In genomic region chr3:66498718-66499611, GRCh38 we compare ENCODE assay signal across 8 cellular contexts. TPM values are rescaled to one million over a fixed set of nuclear protein-coding genes. Genes with fewer than 3 reads are reported as not detected.
DNase-seq lines count a peak whose midpoint lies in the region; ATAC-seq and TF ChIP-seq lines count a peak whose summit lies in the region.

No MANE protein-coding gene starts in this region.

- H3K27me3 ChIP-seq in A673 (replicated peaks; ENCODE audit: insufficient read depth, low read depth, low read length, poor library complexity) (no peaks in the 10 kb centered on the region), mucosa of stomach (ENCODE audit: control insufficient read depth, insufficient read depth, low read length) (no peaks in the 10 kb centered on the region)

- H3K27me3 Mint-ChIP-seq in central memory CD8-positive, alpha-beta T cell = no peaks in the 10 kb centered on the region

- no peak for TF ChIP-seq CTCF in A673 (conservative IDR thresholded peaks at IDR 0.05; ENCODE audit: low read depth, low read length)
- TF ChIP-seq CTCF in HEK293 (tag by site-specific recombination; IDR thresholded peaks at IDR 0.05) = no peak

- intact Hi-C loops in A673 (cut with micrococcal nuclease; ENCODE audit: unreplicated experiment) = loop anchor here (10.0 kb wide), 1 partner anchor 94 kb away; no protein-coding TSS in a partner anchor

- no peaks in the 10 kb centered on the region for H3K9me3 Mint-ChIP-seq in central memory CD8-positive, alpha-beta T cell

- H3K4me1 ChIP-seq in A673 (ENCODE audit: insufficient read depth, low read length, poor library complexity, severe bottlenecking) (peaks cover 23% of the 10 kb centered on the region), HEK293 (ENCODE audit: control insufficient read depth, insufficient read depth, low read length) (peaks cover 29% of the 10 kb centered on the region), mucosa of stomach (ENCODE audit: control insufficient read depth, insufficient read depth, low read length) (peaks cover 28% of the 10 kb centered on the region)

- peak overlapping the region; percentile 81 for H3K4me3 Mint-ChIP-seq in central memory CD8-positive, alpha-beta T cell

- TSS peak; percentile 40 for BruUV-seq in A673 (replicated peaks; lab: Mats Ljungman, UMichigan)

- POLR2A ChIA-PET in A673 (lab: Charles Lee; ENCODE audit: low non-redundant PET) = no interaction called here
- POLR2A ChIA-PET in HEK293 (lab: Yijun Ruan, JAX) = interaction anchor here (0.9 kb wide), 1 partner anchor 10 kb away, joined by 3 read pairs; no protein-coding TSS in a partner anchor

- H3K4me3 ChIP-seq in A673 (ENCODE audit: low read depth, low read length, poor library complexity, severe bottlenecking) (peak overlapping the region; percentile 75), HEK293 (ENCODE audit: low read depth, low read length) (peak overlapping the region; percentile 96), mucosa of stomach (ENCODE audit: low read length) (peak overlapping the region; percentile 60)

- H3K4me1 Mint-ChIP-seq in central memory CD8-positive, alpha-beta T cell = peaks cover 77% of the 10 kb centered on the region

- CTCF ChIA-PET in A673 (lab: Charles Lee) (no interaction called here), HEK293 (lab: Yijun Ruan, JAX) (no interaction called here)

- DNase-seq in A673 (ENCODE audit: low spot score) (peak; percentile 17), NCI-H2196 treated with DMSO at 0.1 percent for 48 hours (lab: John Stamatoyannopoulos, UW; ENCODE audit: unreplicated experiment) (no peak), NCI-H345 treated with DMSO at 0.1 percent for 48 hours (lab: John Stamatoyannopoulos, UW; ENCODE audit: unreplicated experiment) (no peak), inferior parietal cortex (ENCODE audit: extremely low spot score) (no peak)
- DNase-seq in central memory CD8-positive, alpha-beta T cell (ENCODE audit: low spot score in 2 of 2) = no peak

- peak overlapping the region; percentile 62 for H3K9ac ChIP-seq in mucosa of stomach (ENCODE audit: low read length)

- H3K36me3 Mint-ChIP-seq in central memory CD8-positive, alpha-beta T cell (ENCODE audit: insufficient read depth) = peaks cover 11% of the 10 kb centered on the region

- H3K9me3 ChIP-seq in A673 (ENCODE audit: low read depth, low read length, poor library complexity, severe bottlenecking) (no peaks in the 10 kb centered on the region), HEK293 (ENCODE audit: control insufficient read depth, insufficient read depth, low read depth, low read length) (no peaks in the 10 kb centered on the region), mucosa of stomach (ENCODE audit: control insufficient read depth, low read length) (no peaks in the 10 kb centered on the region)

- no peak for ATAC-seq in central memory CD8-positive, alpha-beta T cell (replicated peaks; ENCODE audit: extremely low read depth, poor library complexity, severe bottlenecking)
- no peak for ATAC-seq in HG03439 (IDR thresholded peaks at IDR 0.05; ENCODE audit: unreplicated experiment)

- H3K36me3 ChIP-seq in A673 (ENCODE audit: insufficient read depth, low read length, poor library complexity, severe bottlenecking) (no peaks in the 10 kb centered on the region), HEK293 (ENCODE audit: control insufficient read depth in 2 of 2, insufficient read depth in 1 of 2, low read length in 2 of 2) (no peaks in the 10 kb centered on the region), mucosa of stomach (ENCODE audit: control insufficient read depth, insufficient read depth, low read length) (no peaks in the 10 kb centered on the region)

- H3K27ac Mint-ChIP-seq in central memory CD8-positive, alpha-beta T cell (ENCODE audit: low read depth) = peak overlapping the region; percentile 63

- H3K27ac ChIP-seq in A673 (ENCODE audit: low read depth, low read length, poor library complexity, severe bottlenecking) (no peak overlapping the region), HEK293 (ENCODE audit: extremely low read depth, low read depth, low read length) (no peak overlapping the region)

TF ChIP-seq in HEK293, 187 proteins besides CTCF, POLR2A, EP300 and RAD21:
- TF ChIP-seq ZFP69B (tag by site-specific recombination; IDR thresholded peaks at IDR 0.05) (peak; percentile 98), ZBTB8A (tag by site-specific recombination; IDR thresholded peaks at IDR 0.05) (peak; percentile 16), ZNF600 (tag by site-specific recombination; IDR thresholded peaks at IDR 0.05) (peak; percentile 12; the same call in 1 of the 2 replicates), EGR2 (tag by site-specific recombination; IDR thresholded peaks at IDR 0.05; ENCODE audit: low read depth) (no peak), ZNF423 (tag by site-specific recombination; IDR thresholded peaks at IDR 0.05) (peak; percentile 84), SALL2 (tag by site-specific recombination; IDR thresholded peaks at IDR 0.05; ENCODE audit: borderline replicate concordance) (no peak), SCRT2 (tag by site-specific recombination; IDR thresholded peaks at IDR 0.05) (peak; percentile 74), ZNF48 (tag by site-specific recombination; IDR thresholded peaks at IDR 0.05) (no peak), ZFP3 (tag by site-specific recombination; IDR thresholded peaks at IDR 0.05; ENCODE audit: low read depth) (no peak), KLF1 (tag by site-specific recombination; IDR thresholded peaks at IDR 0.05) (peak; percentile 58), SCRT1 (tag by site-specific recombination; IDR thresholded peaks at IDR 0.05; ENCODE audit: borderline replicate concordance) (0 out of 2 replicates have a peak, but pooled peaks have one; percentile 28), GLIS2 (tag by site-specific recombination; IDR thresholded peaks at IDR 0.05) (peak; percentile 24), ZNF335 (tag by site-specific recombination; conservative IDR thresholded peaks at IDR 0.05) (peak; percentile 90), ZNF692 (tag by site-specific recombination; IDR thresholded peaks at IDR 0.05) (peak; percentile 98), ZNF121 (tag by site-specific recombination; IDR thresholded peaks at IDR 0.05) (peak; percentile 95)
- TF ChIP-seq, protein P1, sequence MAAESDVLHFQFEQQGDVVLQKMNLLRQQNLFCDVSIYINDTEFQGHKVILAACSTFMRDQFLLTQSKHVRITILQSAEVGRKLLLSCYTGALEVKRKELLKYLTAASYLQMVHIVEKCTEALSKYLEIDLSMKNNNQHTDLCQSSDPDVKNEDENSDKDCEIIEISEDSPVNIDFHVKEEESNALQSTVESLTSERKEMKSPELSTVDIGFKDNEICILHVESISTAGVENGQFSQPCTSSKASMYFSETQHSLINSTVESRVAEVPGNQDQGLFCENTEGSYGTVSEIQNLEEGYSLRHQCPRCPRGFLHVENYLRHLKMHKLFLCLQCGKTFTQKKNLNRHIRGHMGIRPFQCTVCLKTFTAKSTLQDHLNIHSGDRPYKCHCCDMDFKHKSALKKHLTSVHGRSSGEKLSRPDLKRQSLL (tag by site-specific recombination; IDR thresholded peaks at IDR 0.05) = no peak

RNA-seq across cellular contexts. Expression of gene LRIG1, which starts 1.9 kb away (rescaled TPM):
- 24.1 and 24.9 TPM in 2 replicates for total RNA-seq in A673 (2021)
